1 cellular context compared by ENCODE assay signal in the genomic region with DNA sequence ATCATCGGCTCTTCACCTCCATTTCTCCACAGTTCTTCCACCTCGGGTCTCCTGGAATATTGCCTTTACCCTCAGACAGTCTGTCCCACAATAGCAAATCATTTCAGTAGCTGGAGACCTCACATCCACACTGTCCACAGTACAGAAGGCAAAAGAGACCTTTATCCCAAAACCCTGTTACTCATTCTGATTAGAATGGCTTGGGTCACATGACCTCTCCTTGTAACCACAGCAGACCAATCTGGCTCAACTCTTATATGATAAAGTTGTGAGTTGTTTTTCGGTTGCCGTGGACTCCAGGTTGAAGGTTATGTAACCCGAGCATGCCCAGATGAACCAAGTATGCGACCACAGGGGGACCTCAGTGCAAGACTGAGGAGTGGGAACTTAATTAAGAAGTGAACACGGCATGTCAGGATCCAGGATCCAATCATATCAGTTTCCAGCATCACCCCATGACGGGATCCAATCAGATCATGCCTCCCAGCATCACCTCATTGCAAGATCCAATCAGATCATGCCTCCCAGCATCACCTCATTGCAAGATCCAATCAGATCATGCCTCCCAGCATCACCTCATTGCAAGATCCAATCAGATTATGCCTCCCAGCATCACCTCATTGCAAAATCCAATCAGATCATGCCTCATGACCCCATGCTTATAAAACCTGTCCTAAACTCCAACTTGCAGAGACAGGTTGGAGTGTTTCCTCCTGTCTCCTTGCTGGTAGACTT.
TF ChIP-seq lines count a peak whose summit lies in the region.

No MANE protein-coding gene starts in this region.

TF ChIP-seq in GM23338, 12 proteins besides CTCF, POLR2A, EP300 and RAD21 (continued from another document):
- TF ChIP-seq, protein P1, sequence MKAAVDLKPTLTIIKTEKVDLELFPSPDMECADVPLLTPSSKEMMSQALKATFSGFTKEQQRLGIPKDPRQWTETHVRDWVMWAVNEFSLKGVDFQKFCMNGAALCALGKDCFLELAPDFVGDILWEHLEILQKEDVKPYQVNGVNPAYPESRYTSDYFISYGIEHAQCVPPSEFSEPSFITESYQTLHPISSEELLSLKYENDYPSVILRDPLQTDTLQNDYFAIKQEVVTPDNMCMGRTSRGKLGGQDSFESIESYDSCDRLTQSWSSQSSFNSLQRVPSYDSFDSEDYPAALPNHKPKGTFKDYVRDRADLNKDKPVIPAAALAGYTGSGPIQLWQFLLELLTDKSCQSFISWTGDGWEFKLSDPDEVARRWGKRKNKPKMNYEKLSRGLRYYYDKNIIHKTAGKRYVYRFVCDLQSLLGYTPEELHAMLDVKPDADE (IDR thresholded peaks at IDR 0.05) = no peak
- TF ChIP-seq JUNB (IDR thresholded peaks at IDR 0.05; ENCODE audit: unreplicated experiment) (no peak), NANOG (IDR thresholded peaks at IDR 0.05; ENCODE audit: borderline replicate concordance) (no peak), POLR2AphosphoS5 (IDR thresholded peaks at IDR 0.05; ENCODE audit: low read depth) (no peak), ZNF331 (CRISPR knock-in tag; IDR thresholded peaks at IDR 0.05; ENCODE audit: low read depth) (no peak), EZH2phosphoT487 (IDR thresholded peaks at IDR 0.05; ENCODE audit: unreplicated experiment) (no peak), EZH2 (IDR thresholded peaks at IDR 0.05; ENCODE audit: low read depth, unreplicated experiment) (no peak), ZNF462 (CRISPR knock-in tag; IDR thresholded peaks at IDR 0.05) (no peak)
TF ChIP-seq in GM23338: peak in this region for 0.
